ENCODE assay signal across 1 cellular context in the genomic region with DNA sequence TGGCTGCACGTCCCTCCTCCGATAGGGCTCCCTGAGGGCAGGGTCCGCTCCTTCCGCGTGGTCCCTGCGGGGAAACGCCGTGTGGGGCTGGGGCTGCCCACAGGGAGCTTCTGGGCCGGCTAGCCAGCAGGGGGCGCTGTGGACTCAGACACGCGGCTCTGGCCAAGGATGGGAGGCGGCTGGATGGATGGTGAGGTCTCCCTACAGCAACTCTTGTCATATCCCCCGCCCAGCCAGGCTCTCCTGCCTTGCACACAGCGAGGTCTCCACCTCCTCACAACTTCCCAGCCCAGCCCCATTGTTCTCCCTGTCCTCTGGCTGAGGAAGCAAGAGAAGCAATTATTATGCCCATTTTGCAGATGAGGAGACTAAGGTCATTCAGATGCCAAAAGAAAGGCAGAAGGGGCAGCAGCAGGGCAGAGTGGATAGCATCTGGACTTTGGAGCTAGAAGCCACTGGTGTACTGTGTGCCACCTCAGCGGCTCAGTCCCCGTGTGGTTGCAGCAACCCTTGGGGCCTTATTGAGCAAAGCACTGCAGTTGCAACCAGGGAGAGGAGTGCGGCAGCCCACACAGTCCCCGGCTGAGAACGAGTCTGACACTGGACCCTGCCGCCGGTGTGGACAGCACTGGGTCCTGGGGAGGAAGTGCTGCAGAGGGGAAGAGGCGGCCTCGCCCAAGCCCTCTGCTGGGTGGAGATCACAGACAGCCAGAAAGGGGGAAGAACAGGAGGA.
TF ChIP-seq lines count a peak whose summit lies in the region.

No MANE protein-coding gene starts in this region.

TF ChIP-seq in HepG2, 621 proteins besides CTCF, POLR2A, EP300 and RAD21 (continued from another document and continues in another):
- TF ChIP-seq, protein P1, sequence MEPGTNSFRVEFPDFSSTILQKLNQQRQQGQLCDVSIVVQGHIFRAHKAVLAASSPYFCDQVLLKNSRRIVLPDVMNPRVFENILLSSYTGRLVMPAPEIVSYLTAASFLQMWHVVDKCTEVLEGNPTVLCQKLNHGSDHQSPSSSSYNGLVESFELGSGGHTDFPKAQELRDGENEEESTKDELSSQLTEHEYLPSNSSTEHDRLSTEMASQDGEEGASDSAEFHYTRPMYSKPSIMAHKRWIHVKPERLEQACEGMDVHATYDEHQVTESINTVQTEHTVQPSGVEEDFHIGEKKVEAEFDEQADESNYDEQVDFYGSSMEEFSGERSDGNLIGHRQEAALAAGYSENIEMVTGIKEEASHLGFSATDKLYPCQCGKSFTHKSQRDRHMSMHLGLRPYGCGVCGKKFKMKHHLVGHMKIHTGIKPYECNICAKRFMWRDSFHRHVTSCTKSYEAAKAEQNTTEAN (CRISPR knock-in tag; conservative IDR thresholded peaks at IDR 0.05), result no peak
- TF ChIP-seq SALL2 (CRISPR knock-in tag; IDR thresholded peaks at IDR 0.05), result no peak
- TF ChIP-seq, protein P2, sequence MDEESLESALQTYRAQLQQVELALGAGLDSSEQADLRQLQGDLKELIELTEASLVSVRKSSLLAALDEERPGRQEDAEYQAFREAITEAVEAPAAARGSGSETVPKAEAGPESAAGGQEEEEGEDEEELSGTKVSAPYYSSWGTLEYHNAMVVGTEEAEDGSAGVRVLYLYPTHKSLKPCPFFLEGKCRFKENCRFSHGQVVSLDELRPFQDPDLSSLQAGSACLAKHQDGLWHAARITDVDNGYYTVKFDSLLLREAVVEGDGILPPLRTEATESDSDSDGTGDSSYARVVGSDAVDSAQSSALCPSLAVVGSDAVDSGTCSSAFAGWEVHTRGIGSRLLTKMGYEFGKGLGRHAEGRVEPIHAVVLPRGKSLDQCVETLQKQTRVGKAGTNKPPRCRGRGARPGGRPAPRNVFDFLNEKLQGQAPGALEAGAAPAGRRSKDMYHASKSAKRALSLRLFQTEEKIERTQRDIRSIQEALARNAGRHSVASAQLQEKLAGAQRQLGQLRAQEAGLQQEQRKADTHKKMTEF (CRISPR knock-in tag; IDR thresholded peaks at IDR 0.05), result 0 out of 2 replicates have a peak, but pooled peaks have one; percentile 24
- TF ChIP-seq, protein P3, sequence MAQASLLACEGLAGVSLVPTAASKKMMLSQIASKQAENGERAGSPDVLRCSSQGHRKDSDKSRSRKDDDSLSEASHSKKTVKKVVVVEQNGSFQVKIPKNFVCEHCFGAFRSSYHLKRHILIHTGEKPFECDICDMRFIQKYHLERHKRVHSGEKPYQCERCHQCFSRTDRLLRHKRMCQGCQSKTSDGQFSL (CRISPR knock-in tag; IDR thresholded peaks at IDR 0.05), result no peak
- TF ChIP-seq, protein P4, sequence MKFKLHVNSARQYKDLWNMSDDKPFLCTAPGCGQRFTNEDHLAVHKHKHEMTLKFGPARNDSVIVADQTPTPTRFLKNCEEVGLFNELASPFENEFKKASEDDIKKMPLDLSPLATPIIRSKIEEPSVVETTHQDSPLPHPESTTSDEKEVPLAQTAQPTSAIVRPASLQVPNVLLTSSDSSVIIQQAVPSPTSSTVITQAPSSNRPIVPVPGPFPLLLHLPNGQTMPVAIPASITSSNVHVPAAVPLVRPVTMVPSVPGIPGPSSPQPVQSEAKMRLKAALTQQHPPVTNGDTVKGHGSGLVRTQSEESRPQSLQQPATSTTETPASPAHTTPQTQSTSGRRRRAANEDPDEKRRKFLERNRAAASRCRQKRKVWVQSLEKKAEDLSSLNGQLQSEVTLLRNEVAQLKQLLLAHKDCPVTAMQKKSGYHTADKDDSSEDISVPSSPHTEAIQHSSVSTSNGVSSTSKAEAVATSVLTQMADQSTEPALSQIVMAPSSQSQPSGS (CRISPR knock-in tag; IDR thresholded peaks at IDR 0.05), result no peak
- TF ChIP-seq MED8 (CRISPR knock-in tag; IDR thresholded peaks at IDR 0.05; ENCODE audit: insufficient replicate concordance), result no peak
- TF ChIP-seq, protein P5, sequence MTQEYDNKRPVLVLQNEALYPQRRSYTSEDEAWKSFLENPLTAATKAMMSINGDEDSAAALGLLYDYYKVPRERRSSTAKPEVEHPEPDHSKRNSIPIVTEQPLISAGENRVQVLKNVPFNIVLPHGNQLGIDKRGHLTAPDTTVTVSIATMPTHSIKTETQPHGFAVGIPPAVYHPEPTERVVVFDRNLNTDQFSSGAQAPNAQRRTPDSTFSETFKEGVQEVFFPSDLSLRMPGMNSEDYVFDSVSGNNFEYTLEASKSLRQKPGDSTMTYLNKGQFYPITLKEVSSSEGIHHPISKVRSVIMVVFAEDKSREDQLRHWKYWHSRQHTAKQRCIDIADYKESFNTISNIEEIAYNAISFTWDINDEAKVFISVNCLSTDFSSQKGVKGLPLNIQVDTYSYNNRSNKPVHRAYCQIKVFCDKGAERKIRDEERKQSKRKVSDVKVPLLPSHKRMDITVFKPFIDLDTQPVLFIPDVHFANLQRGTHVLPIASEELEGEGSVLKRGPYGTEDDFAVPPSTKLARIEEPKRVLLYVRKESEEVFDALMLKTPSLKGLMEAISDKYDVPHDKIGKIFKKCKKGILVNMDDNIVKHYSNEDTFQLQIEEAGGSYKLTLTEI (CRISPR knock-in tag; conservative IDR thresholded peaks at IDR 0.05), result no peak
- no peak for TF ChIP-seq CREB1 (IDR thresholded peaks at IDR 0.05)
- TF ChIP-seq CREB1 (CRISPR knock-in tag; IDR thresholded peaks at IDR 0.05), result no peak
- TF ChIP-seq FOXK2 (IDR thresholded peaks at IDR 0.05), result no peak
- no peak for TF ChIP-seq ZSCAN22 (CRISPR knock-in tag; IDR thresholded peaks at IDR 0.05)
- TF ChIP-seq U2AF2 (IDR thresholded peaks at IDR 0.05; ENCODE audit: low read depth, low read length), result no peak
- TF ChIP-seq ESRRA (CRISPR knock-in tag; IDR thresholded peaks at IDR 0.05; ENCODE audit: low read depth), result peak; percentile 46; the same call in 1 of the 2 replicates
- no peak for TF ChIP-seq RBM22 (optimal IDR thresholded peaks at IDR 0.05; ENCODE audit: low read length)
- TF ChIP-seq, protein P6, sequence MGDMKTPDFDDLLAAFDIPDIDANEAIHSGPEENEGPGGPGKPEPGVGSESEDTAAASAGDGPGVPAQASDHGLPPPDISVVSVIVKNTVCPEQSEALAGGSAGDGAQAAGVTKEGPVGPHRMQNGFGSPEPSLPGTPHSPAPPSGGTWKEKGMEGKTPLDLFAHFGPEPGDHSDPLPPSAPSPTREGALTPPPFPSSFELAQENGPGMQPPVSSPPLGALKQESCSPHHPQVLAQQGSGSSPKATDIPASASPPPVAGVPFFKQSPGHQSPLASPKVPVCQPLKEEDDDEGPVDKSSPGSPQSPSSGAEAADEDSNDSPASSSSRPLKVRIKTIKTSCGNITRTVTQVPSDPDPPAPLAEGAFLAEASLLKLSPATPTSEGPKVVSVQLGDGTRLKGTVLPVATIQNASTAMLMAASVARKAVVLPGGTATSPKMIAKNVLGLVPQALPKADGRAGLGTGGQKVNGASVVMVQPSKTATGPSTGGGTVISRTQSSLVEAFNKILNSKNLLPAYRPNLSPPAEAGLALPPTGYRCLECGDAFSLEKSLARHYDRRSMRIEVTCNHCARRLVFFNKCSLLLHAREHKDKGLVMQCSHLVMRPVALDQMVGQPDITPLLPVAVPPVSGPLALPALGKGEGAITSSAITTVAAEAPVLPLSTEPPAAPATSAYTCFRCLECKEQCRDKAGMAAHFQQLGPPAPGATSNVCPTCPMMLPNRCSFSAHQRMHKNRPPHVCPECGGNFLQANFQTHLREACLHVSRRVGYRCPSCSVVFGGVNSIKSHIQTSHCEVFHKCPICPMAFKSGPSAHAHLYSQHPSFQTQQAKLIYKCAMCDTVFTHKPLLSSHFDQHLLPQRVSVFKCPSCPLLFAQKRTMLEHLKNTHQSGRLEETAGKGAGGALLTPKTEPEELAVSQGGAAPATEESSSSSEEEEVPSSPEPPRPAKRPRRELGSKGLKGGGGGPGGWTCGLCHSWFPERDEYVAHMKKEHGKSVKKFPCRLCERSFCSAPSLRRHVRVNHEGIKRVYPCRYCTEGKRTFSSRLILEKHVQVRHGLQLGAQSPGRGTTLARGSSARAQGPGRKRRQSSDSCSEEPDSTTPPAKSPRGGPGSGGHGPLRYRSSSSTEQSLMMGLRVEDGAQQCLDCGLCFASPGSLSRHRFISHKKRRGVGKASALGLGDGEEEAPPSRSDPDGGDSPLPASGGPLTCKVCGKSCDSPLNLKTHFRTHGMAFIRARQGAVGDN (CRISPR knock-in tag; IDR thresholded peaks at IDR 0.05), result peak; percentile 84
- no peak for TF ChIP-seq ZNF709 (CRISPR knock-in tag; IDR thresholded peaks at IDR 0.05)
- TF ChIP-seq PCBP2 (optimal IDR thresholded peaks at IDR 0.05; ENCODE audit: low read depth, low read length, poor library complexity, severe bottlenecking), result no peak
- TF ChIP-seq RBAK (CRISPR knock-in tag; IDR thresholded peaks at IDR 0.05), result no peak
- TF ChIP-seq, protein P7, sequence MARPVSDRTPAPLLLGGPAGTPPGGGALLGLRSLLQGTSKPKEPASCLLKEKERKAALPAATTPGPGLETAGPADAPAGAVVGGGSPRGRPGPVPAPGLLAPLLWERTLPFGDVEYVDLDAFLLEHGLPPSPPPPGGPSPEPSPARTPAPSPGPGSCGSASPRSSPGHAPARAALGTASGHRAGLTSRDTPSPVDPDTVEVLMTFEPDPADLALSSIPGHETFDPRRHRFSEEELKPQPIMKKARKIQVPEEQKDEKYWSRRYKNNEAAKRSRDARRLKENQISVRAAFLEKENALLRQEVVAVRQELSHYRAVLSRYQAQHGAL (CRISPR knock-in tag; IDR thresholded peaks at IDR 0.05; ENCODE audit: not compliant biosample characterization), result no peak
- TF ChIP-seq AHR (CRISPR knock-in tag; IDR thresholded peaks at IDR 0.05), result 0 out of 2 replicates have a peak, but pooled peaks have one; percentile 13
- TF ChIP-seq, protein P8, sequence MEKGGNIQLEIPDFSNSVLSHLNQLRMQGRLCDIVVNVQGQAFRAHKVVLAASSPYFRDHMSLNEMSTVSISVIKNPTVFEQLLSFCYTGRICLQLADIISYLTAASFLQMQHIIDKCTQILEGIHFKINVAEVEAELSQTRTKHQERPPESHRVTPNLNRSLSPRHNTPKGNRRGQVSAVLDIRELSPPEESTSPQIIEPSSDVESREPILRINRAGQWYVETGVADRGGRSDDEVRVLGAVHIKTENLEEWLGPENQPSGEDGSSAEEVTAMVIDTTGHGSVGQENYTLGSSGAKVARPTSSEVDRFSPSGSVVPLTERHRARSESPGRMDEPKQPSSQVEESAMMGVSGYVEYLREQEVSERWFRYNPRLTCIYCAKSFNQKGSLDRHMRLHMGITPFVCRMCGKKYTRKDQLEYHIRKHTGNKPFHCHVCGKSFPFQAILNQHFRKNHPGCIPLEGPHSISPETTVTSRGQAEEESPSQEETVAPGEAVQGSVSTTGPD (CRISPR knock-in tag; IDR thresholded peaks at IDR 0.05), result no peak
- TF ChIP-seq, protein P9, sequence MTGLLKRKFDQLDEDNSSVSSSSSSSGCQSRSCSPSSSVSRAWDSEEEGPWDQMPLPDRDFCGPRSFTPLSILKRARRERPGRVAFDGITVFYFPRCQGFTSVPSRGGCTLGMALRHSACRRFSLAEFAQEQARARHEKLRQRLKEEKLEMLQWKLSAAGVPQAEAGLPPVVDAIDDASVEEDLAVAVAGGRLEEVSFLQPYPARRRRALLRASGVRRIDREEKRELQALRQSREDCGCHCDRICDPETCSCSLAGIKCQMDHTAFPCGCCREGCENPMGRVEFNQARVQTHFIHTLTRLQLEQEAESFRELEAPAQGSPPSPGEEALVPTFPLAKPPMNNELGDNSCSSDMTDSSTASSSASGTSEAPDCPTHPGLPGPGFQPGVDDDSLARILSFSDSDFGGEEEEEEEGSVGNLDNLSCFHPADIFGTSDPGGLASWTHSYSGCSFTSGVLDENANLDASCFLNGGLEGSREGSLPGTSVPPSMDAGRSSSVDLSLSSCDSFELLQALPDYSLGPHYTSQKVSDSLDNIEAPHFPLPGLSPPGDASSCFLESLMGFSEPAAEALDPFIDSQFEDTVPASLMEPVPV (CRISPR knock-in tag; IDR thresholded peaks at IDR 0.05), result peak; percentile 78; the same call in 1 of the 2 replicates
- TF ChIP-seq ZNF121 (CRISPR knock-in tag; IDR thresholded peaks at IDR 0.05), result no peak
- TF ChIP-seq, protein P10, sequence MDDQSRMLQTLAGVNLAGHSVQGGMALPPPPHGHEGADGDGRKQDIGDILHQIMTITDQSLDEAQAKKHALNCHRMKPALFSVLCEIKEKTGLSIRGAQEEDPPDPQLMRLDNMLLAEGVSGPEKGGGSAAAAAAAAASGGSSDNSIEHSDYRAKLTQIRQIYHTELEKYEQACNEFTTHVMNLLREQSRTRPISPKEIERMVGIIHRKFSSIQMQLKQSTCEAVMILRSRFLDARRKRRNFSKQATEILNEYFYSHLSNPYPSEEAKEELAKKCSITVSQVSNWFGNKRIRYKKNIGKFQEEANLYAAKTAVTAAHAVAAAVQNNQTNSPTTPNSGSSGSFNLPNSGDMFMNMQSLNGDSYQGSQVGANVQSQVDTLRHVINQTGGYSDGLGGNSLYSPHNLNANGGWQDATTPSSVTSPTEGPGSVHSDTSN (CRISPR knock-in tag; IDR thresholded peaks at IDR 0.05; ENCODE audit: borderline replicate concordance), result no peak
- no peak for TF ChIP-seq NCOA2 (CRISPR knock-in tag; IDR thresholded peaks at IDR 0.05)
- no peak for TF ChIP-seq SP1 (IDR thresholded peaks at IDR 0.05)
- TF ChIP-seq SP1 (CRISPR knock-in tag; IDR thresholded peaks at IDR 0.05), result no peak
- TF ChIP-seq, protein P11, sequence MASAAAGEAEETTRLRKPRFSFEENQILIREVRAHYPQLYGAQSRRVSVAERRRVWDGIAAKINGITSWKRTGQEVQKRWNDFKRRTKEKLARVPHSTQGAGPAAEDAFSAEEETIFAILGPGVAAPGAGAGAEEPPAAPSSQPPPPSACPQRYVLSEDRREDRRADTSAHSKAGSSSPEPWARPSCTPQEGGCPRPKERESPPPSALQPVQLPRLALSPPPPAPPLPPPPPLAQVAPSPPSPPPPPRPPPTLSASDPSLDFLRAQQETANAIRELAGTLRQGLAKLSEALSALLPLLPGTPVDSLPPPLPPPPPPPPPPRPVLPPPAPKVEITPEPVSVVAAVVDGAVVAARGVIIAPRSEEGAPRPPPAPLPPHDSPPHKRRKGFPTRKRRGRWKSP (CRISPR knock-in tag; IDR thresholded peaks at IDR 0.05), result no peak
- TF ChIP-seq, protein P12, sequence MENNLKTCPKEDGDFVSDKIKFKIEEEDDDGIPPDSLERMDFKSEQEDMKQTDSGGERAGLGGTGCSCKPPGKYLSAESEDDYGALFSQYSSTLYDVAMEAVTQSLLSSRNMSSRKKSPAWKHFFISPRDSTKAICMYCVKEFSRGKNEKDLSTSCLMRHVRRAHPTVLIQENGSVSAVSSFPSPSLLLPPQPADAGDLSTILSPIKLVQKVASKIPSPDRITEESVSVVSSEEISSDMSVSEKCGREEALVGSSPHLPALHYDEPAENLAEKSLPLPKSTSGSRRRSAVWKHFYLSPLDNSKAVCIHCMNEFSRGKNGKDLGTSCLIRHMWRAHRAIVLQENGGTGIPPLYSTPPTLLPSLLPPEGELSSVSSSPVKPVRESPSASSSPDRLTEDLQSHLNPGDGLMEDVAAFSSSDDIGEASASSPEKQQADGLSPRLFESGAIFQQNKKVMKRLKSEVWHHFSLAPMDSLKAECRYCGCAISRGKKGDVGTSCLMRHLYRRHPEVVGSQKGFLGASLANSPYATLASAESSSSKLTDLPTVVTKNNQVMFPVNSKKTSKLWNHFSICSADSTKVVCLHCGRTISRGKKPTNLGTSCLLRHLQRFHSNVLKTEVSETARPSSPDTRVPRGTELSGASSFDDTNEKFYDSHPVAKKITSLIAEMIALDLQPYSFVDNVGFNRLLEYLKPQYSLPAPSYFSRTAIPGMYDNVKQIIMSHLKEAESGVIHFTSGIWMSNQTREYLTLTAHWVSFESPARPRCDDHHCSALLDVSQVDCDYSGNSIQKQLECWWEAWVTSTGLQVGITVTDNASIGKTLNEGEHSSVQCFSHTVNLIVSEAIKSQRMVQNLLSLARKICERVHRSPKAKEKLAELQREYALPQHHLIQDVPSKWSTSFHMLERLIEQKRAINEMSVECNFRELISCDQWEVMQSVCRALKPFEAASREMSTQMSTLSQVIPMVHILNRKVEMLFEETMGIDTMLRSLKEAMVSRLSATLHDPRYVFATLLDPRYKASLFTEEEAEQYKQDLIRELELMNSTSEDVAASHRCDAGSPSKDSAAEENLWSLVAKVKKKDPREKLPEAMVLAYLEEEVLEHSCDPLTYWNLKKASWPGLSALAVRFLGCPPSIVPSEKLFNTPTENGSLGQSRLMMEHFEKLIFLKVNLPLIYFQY (CRISPR knock-in tag; IDR thresholded peaks at IDR 0.05; ENCODE audit: borderline replicate concordance), result no peak
